1 cellular context compared by ENCODE assay signal in genomic region chr5:149820012-149820411, GRCh38.
TF ChIP-seq lines count a peak whose summit lies in the region.

No MANE protein-coding gene starts in this region.

TF ChIP-seq in GM12878, 131 proteins besides CTCF, POLR2A, EP300 and RAD21 (continued from another document):
- TF ChIP-seq, protein P1, sequence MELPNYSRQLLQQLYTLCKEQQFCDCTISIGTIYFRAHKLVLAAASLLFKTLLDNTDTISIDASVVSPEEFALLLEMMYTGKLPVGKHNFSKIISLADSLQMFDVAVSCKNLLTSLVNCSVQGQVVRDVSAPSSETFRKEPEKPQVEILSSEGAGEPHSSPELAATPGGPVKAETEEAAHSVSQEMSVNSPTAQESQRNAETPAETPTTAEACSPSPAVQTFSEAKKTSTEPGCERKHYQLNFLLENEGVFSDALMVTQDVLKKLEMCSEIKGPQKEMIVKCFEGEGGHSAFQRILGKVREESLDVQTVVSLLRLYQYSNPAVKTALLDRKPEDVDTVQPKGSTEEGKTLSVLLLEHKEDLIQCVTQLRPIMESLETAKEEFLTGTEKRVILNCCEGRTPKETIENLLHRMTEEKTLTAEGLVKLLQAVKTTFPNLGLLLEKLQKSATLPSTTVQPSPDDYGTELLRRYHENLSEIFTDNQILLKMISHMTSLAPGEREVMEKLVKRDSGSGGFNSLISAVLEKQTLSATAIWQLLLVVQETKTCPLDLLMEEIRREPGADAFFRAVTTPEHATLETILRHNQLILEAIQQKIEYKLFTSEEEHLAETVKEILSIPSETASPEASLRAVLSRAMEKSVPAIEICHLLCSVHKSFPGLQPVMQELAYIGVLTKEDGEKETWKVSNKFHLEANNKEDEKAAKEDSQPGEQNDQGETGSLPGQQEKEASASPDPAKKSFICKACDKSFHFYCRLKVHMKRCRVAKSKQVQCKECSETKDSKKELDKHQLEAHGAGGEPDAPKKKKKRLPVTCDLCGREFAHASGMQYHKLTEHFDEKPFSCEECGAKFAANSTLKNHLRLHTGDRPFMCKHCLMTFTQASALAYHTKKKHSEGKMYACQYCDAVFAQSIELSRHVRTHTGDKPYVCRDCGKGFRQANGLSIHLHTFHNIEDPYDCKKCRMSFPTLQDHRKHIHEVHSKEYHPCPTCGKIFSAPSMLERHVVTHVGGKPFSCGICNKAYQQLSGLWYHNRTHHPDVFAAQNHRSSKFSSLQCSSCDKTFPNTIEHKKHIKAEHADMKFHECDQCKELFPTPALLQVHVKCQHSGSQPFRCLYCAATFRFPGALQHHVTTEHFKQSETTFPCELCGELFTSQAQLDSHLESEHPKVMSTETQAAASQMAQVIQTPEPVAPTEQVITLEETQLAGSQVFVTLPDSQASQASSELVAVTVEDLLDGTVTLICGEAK (IDR thresholded peaks at IDR 0.05; ENCODE audit: borderline replicate concordance): peak; percentile 40; the same call in 1 of the 2 replicates
TF ChIP-seq in GM12878: peak in this region for 1.
